In the genomic region with DNA sequence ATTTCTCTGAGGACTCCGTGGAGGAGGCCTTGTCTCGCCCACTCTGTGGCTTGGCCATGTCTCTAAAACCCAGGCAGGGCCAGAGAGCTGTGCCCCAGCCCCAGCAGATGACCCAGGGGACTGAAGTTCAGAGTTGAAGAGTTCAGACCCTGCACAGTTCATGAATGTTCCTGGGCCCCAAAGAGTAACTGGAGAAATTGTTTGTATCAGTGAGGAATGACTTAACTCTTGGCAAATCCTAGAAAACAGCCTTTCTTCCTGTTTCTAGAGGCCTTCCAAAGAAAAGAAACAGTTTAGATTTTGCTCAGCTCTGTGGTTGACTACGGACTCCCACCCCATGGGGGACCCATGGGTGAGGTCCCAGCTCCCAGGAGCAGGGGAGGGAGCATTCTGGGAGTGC, we compare ENCODE assay signal across 27 cellular contexts.
"Had no signal": no experiment of that assay in that cellular context is flagged by ENCODE, and none has a peak within 500 bp of the region (broad histone marks: within the 10 kb centered on the region; RNA-seq: fewer than 3 reads in every experiment).

No MANE protein-coding gene starts in this region.

- H3K9me3 Mint-ChIP-seq: immature natural killer cell; stimulated activated naive CD8-positive, alpha-beta T cell treated with anti-CD3 and anti-CD28 coated beads, Interleukin-15, amount 100 ng/mL, for 72 hours had no signal

- H3K36me3 ChIP-seq: esophagus muscularis mucosa, left ventricle myocardium inferior, lower lobe of right lung, pancreas, right lobe of liver, thyroid gland had no signal

- H3K4me2 ChIP-seq: smooth muscle cell had no signal

- FAIRE-seq: endothelial cell of umbilical vein, frontal cortex, pancreas had no signal

- H3K4me3 ChIP-seq: coronary artery, esophagus muscularis mucosa, left ventricle myocardium inferior, lower lobe of right lung, pancreas, right lobe of liver, smooth muscle cell, thyroid gland had no signal

- H3K4me3 Mint-ChIP-seq: immature natural killer cell; naive thymus-derived CD8-positive, alpha-beta T cell; nephron progenitor cell; stimulated activated naive CD8-positive, alpha-beta T cell treated with anti-CD3 and anti-CD28 coated beads, Interleukin-15, amount 100 ng/mL, for 72 hours had no signal

- H3K27me3 ChIP-seq: pancreas, right lobe of liver, thyroid gland had no signal

- ATAC-seq: left colon; lower lobe of right lung; naive thymus-derived CD8-positive, alpha-beta T cell; pancreas; stimulated activated naive CD8-positive, alpha-beta T cell treated with anti-CD3 and anti-CD28 coated beads, Interleukin-15, amount 100 ng/mL, for 72 hours had no signal

- DNase-seq: dermis blood vessel endothelial cell; effector memory CD4-positive, alpha-beta T cell; hypothalamus; immature natural killer cell; islet precursor cell; kidney glomerular epithelial cell; left colon; left ventricle myocardium inferior; lower lobe of right lung; naive thymus-derived CD8-positive, alpha-beta T cell; nephron progenitor cell; occipital lobe; pancreas; right lobe of liver; stimulated activated CD4-positive, alpha-beta T cell treated with anti-CD3 and anti-CD28 coated beads, Interleukin-12 subunit alpha, Interleukin-12 subunit beta, amount 100 ng/mL, for 4 hours; stimulated activated CD4-positive, alpha-beta T cell treated with anti-CD3 and anti-CD28 coated beads, Interleukin-1b, Interleukin-23, amount 100 ng/mL, for 48 hours; stimulated activated CD4-positive, alpha-beta T cell treated with anti-CD3 and anti-CD28 coated beads, Interleukin-4, amount 100 ng/mL, for 1 hour; stimulated activated CD8-positive, alpha-beta memory T cell treated with anti-CD3 and anti-CD28 coated beads, Interleukin-4, amount 100 ng/mL, for 48 hours; stimulated activated naive CD4-positive, alpha-beta T cell; stimulated activated naive CD8-positive, alpha-beta T cell treated with anti-CD3 and anti-CD28 coated beads, Interleukin-15, amount 100 ng/mL, for 72 hours; thyroid gland; trophoblast cell had no signal

- H3K27ac Mint-ChIP-seq: immature natural killer cell; naive thymus-derived CD8-positive, alpha-beta T cell; nephron progenitor cell; stimulated activated naive CD8-positive, alpha-beta T cell treated with anti-CD3 and anti-CD28 coated beads, Interleukin-15, amount 100 ng/mL, for 72 hours had no signal

- H3K27ac ChIP-seq: coronary artery, esophagus muscularis mucosa, left ventricle myocardium inferior, lower lobe of right lung, pancreas, right lobe of liver, thyroid gland had no signal

- H3K4me1 Mint-ChIP-seq: immature natural killer cell; naive thymus-derived CD8-positive, alpha-beta T cell; stimulated activated naive CD8-positive, alpha-beta T cell treated with anti-CD3 and anti-CD28 coated beads, Interleukin-15, amount 100 ng/mL, for 72 hours had no signal

- H3K9me3 ChIP-seq: esophagus muscularis mucosa, lower lobe of right lung, pancreas, right lobe of liver, thyroid gland had no signal

- H3K4me1 ChIP-seq: esophagus muscularis mucosa, left ventricle myocardium inferior, lower lobe of right lung, pancreas, right lobe of liver, thyroid gland had no signal

- H3K36me3 Mint-ChIP-seq: naive thymus-derived CD8-positive, alpha-beta T cell had no signal
